21 cellular contexts compared by ENCODE assay signal in genomic region chr10:118853916-118854315, GRCh38.
"Had no signal": no experiment of that assay in that cellular context is flagged by ENCODE, and none has a peak within 500 bp of the region (broad histone marks: within the 10 kb centered on the region; RNA-seq: fewer than 3 reads in every experiment).

No MANE protein-coding gene starts in this region.

- H3K9me3 ChIP-seq: SJSA1 had no signal

- H3K4me1 ChIP-seq: SJSA1 had no signal

- H3K36me3 ChIP-seq: SJSA1 had no signal

- H3K4me3 ChIP-seq: K562, SJSA1, SK-N-MC had no signal

- ATAC-seq: K562 had no signal

- H3K27ac ChIP-seq: KMS-11, SJSA1, SK-N-MC had no signal

- DNase-seq: Kasumi-1, MM.1S, MV-4-11, NCI-H1048, NCI-H1105, NCI-H1417, NCI-H146, NCI-H1694 treated with DMSO at 0.1 percent for 48 hours, NCI-H1930, NCI-H2081, NCI-H2107, NCI-H2227 treated with DMSO at 0.1 percent for 48 hours, NCI-H524 treated with DMSO at 0.1 percent for 48 hours, Right ventricle myocardium superior, RPMI8226, SIG-M5, SW 1271 had no signal
